Comparison of ENCODE assay signal across 16 cellular contexts in genomic region chr6:107304421-107305025, GRCh38.
DNase-seq lines count a peak whose midpoint lies in the region; ATAC-seq and TF ChIP-seq lines count a peak whose summit lies in the region.
"Had no signal": no experiment of that assay in that cellular context is flagged by ENCODE, and none has a peak within 500 bp of the region (broad histone marks: within the 10 kb centered on the region; RNA-seq: fewer than 3 reads in every experiment).

No MANE protein-coding gene starts in this region.

- no peak overlapping the region for H3K4me3 ChIP-seq in astrocyte of the spinal cord (ENCODE audit: low read depth, low read length)
- H3K4me3 ChIP-seq: gastroesophageal sphincter, SK-N-MC, transverse colon had no signal

- no peak for TF ChIP-seq CTCF in astrocyte of the spinal cord (IDR thresholded peaks at IDR 0.05; ENCODE audit: low read depth, low read length)

- DNase-seq in activated CD4-positive, CD25-positive, alpha-beta regulatory T cell (lab: John Stamatoyannopoulos, UW) = no peak
- peak; percentile 47 for DNase-seq in LoVo (ENCODE audit: low spot score)
- peak; percentile 38 for DNase-seq in astrocyte of the spinal cord (ENCODE audit: low read depth, low spot score)
- DNase-seq in stimulated activated CD4-positive, alpha-beta T cell treated with anti-CD3 and anti-CD28 coated beads, Interleukin-2, amount 100 ng/mL, for 24 hours = peak; percentile 22 to 43
- DNase-seq in SHP77 (lab: John Stamatoyannopoulos, UW) = no peak
- DNase-seq in AG08396 (ENCODE audit: low spot score) = no peak
- DNase-seq: activated CD4-positive, alpha-beta T cell treated with anti-CD3 and anti-CD28 coated beads, Interleukin-2, amount 10 ng/mL, durations not matched to agents 7 days and 5 days; KG1; kidney; NCI-H187 treated with DMSO at 0.1 percent for 48 hours; NCI-H82; transverse colon had no signal

- peak; percentile 87 to 91 for ATAC-seq in activated CD4-positive, CD25-positive, alpha-beta regulatory T cell treated with anti-CD3 and anti-CD28 coated beads, Interleukin-2, amount 50 U/mL, for 24 hours
- no peak for ATAC-seq in GM21515 (IDR thresholded peaks at IDR 0.05; ENCODE audit: unreplicated experiment)
- ATAC-seq: gastroesophageal sphincter had no signal

- in situ Hi-C loops in astrocyte of the spinal cord (cut with HindIII; ENCODE audit: low sequenced_read_pairs) = no loop called here

Comparison
In these comparisons a context has a peak if more than half of its experiments do, and no peak if none do; other contexts are left out.
1. DNase-seq: peak in LoVo (single experiment), astrocyte of the spinal cord (single experiment) and stimulated activated CD4-positive, alpha-beta T cell treated with anti-CD3 and anti-CD28 coated beads, Interleukin-2, amount 100 ng/mL, for 24 hours (2 of 2); none in activated CD4-positive, CD25-positive, alpha-beta regulatory T cell (0 of 4), SHP77 (0 of 2) and AG08396 (single experiment).